ENCODE assay signal across 10 cellular contexts in the genomic region with DNA sequence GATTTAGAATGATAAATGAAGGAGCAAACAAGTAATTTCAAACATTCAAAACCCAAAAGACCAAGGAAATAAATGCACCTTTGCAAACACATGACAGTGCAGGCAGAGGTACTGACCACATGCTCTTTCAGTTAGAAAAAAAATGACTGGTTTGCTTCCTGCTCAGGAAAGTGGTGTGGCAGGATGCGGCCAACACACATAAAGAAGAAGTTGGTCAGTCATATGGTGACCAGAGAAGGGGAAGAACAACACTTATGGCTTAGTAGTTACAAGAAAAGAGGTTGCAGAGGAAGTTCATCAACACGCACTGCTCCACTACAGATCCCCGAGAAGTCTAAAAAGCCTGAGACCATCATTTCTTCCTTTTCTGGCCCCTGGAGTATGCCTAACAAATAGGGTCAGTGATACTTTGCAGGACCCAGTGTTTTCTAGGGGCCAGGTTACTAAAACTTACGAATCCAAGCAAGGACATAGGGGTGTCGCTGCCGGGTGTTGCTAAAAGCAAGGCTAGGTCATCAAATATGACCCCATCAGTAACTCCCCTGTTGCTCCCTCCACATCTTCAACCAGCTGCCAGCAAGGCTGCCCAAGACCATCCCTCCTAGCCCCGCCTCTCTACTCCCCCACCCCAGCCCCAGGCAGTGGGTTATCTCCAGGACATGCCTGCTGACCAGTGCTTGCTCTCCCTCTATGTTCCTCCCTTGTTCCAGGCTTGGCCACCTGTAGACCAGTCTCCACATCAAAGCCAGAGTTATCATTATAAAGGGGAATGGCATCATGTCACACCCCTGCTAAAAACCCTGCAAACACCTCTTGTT. TPM values are rescaled to one million over a fixed set of nuclear protein-coding genes. Genes with fewer than 3 reads are reported as not detected.
DNase-seq lines count a peak whose midpoint lies in the region; ATAC-seq, FAIRE-seq and TF ChIP-seq lines count a peak whose summit lies in the region.
"Had no signal": no experiment of that assay in that cellular context is flagged by ENCODE, and none has a peak within 500 bp of the region (broad histone marks: within the 10 kb centered on the region; RNA-seq: fewer than 3 reads in every experiment).

No MANE protein-coding gene starts in this region.

- H3K4me3 ChIP-seq in left lung (no peak overlapping the region), PC-3 (ENCODE audit: low read length) (no peak overlapping the region), BE2C (ENCODE audit: low read depth, low read length) (no peak overlapping the region), small intestine (ENCODE audit: low read depth in 1 of 2, low read length in 2 of 2) (no peak overlapping the region)
- H3K4me3 ChIP-seq: body of pancreas had no signal

- POLR2A ChIA-PET in PC-3 (lab: Charles Lee; ENCODE audit: unreplicated experiment): no interaction called here

- no peak overlapping the region for H2AFZ ChIP-seq in PC-3 (ENCODE audit: low read length)

- no peaks in the 10 kb centered on the region for H3K9me3 ChIP-seq in left lung
- no peaks in the 10 kb centered on the region for H3K9me3 ChIP-seq in PC-3 (ENCODE audit: low read length)
- no peaks in the 10 kb centered on the region for H3K9me3 ChIP-seq in BE2C
- no peaks in the 10 kb centered on the region for H3K9me3 ChIP-seq in small intestine (ENCODE audit: control insufficient read depth, low read depth)
- H3K9me3 ChIP-seq: body of pancreas had no signal

- H3K4me2 ChIP-seq in PC-3 (ENCODE audit: low read length): no peak overlapping the region
- H3K4me2 ChIP-seq: KMS-11 had no signal

- no peak overlapping the region for H3K9ac ChIP-seq in PC-3 (ENCODE audit: low read length)
- H3K9ac ChIP-seq: KMS-11 had no signal

- H4K20me1 ChIP-seq in PC-3 (ENCODE audit: low read length): no peaks in the 10 kb centered on the region

- peak overlapping the region in 1 of 2 donors; percentile 96 for H3K27ac ChIP-seq in left lung
- no peak overlapping the region for H3K27ac ChIP-seq in PC-3 (ENCODE audit: low read length)
- peak overlapping the region in 1 of 2 donors; percentile 66 for H3K27ac ChIP-seq in small intestine (ENCODE audit: low read depth in 1 of 2, low read length in 1 of 2)
- H3K27ac ChIP-seq: KMS-11 had no signal

- intact Hi-C loops in left lung (cut with DNase I): no loop called here
- intact Hi-C loops in PC-3 (cut with micrococcal nuclease): no loop called here

- BruUV-seq in PC-3 (replicated peaks; lab: Mats Ljungman, UMichigan): no TSS peak

- DNase-seq in NOMO-1 treated with dmso at 0.1 percent for 144 hours (lab: John Stamatoyannopoulos, UW; ENCODE audit: unreplicated experiment) (peak; percentile 93), left lung (peak; percentile 53 to 59), DMS114 treated with DMSO at 0.1 percent for 48 hours (lab: John Stamatoyannopoulos, UW; ENCODE audit: unreplicated experiment) (no peak), PC-3 (no peak), BE2C (no peak), small intestine (no peak)

- no peaks in the 10 kb centered on the region for H3K9me2 ChIP-seq in PC-3 (replicated peaks; ENCODE audit: low read length)

- WGBS in small intestine, 3 donors: 71 to 85% (median 74%) methylated on average over 7 of the region's 7 CpGs

- H3K79me2 ChIP-seq in PC-3 (ENCODE audit: low read length): no peaks in the 10 kb centered on the region

- no peak for TF ChIP-seq CTCF in left lung (IDR thresholded peaks at IDR 0.05)
- no peak for TF ChIP-seq CTCF in PC-3 (conservative IDR thresholded peaks at IDR 0.05; ENCODE audit: low read depth, low read length)
- TF ChIP-seq CTCF in BE2C (IDR thresholded peaks at IDR 0.05; ENCODE audit: low read depth, low read length): no peak

- H3K27me3 ChIP-seq in left lung (no peaks in the 10 kb centered on the region), PC-3 (ENCODE audit: low read length) (no peaks in the 10 kb centered on the region), BE2C (peaks cover 2% of the 10 kb centered on the region; the same call in 1 of the 2 replicates), small intestine (ENCODE audit: control insufficient read depth in 2 of 2, insufficient read depth in 2 of 2, low read length in 2 of 2) (no peaks in the 10 kb centered on the region)
- H3K27me3 ChIP-seq: body of pancreas had no signal

- CTCF ChIA-PET in PC-3 (lab: Charles Lee): no interaction called here

- H3K4me1 ChIP-seq in left lung (peaks cover 0 to 60% of the 10 kb centered on the region in 2 donors), PC-3 (ENCODE audit: insufficient read depth, low read length) (no peaks in the 10 kb centered on the region), BE2C (no peaks in the 10 kb centered on the region), small intestine (ENCODE audit: control insufficient read depth in 2 of 2, insufficient read depth in 1 of 2, low read depth in 1 of 2, low read length in 1 of 2) (peaks cover 0 to 5% of the 10 kb centered on the region in 2 donors)
- H3K4me1 ChIP-seq: body of pancreas had no signal

- H3F3A ChIP-seq in PC-3 (ENCODE audit: low read length, unreplicated experiment): no peaks in the 10 kb centered on the region

- peak; percentile 95 for ATAC-seq in GM18873 (IDR thresholded peaks at IDR 0.05; ENCODE audit: low FRiP score, unreplicated experiment)
- ATAC-seq in HG02642 (IDR thresholded peaks at IDR 0.05; ENCODE audit: poor library complexity, unreplicated experiment): peak; percentile 91
- ATAC-seq in left lung: peak; percentile 77
- no peak for ATAC-seq in PC-3
- ATAC-seq: body of pancreas had no signal

- no peak for FAIRE-seq in small intestine (lab: Jason Lieb, UNC)

- no peaks in the 10 kb centered on the region for H3K36me3 ChIP-seq in left lung
- no peaks in the 10 kb centered on the region for H3K36me3 ChIP-seq in PC-3 (ENCODE audit: low read depth, low read length)
- H3K36me3 ChIP-seq in BE2C: no peaks in the 10 kb centered on the region
- H3K36me3 ChIP-seq in small intestine (ENCODE audit: control insufficient read depth in 2 of 2, insufficient read depth in 2 of 2, low read length in 2 of 2): no peaks in the 10 kb centered on the region

RNA-seq across cellular contexts. Expression of a gene that starts 11.2 kb away (rescaled TPM):
- total RNA-seq in left lung (1 to 10 TPM; 4.5 to 8.1 TPM), PC-3 (2014; rRNA removed) (not detected in 2 replicates)
- polyA plus RNA-seq in BE2C (2012; ENCODE audit: insufficient read depth, insufficient read length, low read depth): not detected
- polyA plus RNA-seq in small intestine: 1 to 10 TPM in 2 of 3 donors, under 1 TPM in 1; 0.45 to 2.4 (median 1.3) TPM

Comparison
In these comparisons a context has a peak if more than half of its experiments do, and no peak if none do; other contexts are left out.
1. DNase-seq: peak in NOMO-1 treated with dmso at 0.1 percent for 144 hours (single experiment) and left lung (2 of 2); none in DMS114 treated with DMSO at 0.1 percent for 48 hours (single experiment), PC-3 (single experiment), BE2C (single experiment) and small intestine (single experiment).